Comparison of ENCODE assay signal across 1 cellular context in genomic region chr4:40621229-40621591, GRCh38.
TF ChIP-seq lines count a peak whose summit lies in the region.

No MANE protein-coding gene starts in this region.

TF ChIP-seq in IMR-90, 13 proteins besides CTCF, POLR2A, EP300 and RAD21 (continued from another document):
- TF ChIP-seq, protein P1, sequence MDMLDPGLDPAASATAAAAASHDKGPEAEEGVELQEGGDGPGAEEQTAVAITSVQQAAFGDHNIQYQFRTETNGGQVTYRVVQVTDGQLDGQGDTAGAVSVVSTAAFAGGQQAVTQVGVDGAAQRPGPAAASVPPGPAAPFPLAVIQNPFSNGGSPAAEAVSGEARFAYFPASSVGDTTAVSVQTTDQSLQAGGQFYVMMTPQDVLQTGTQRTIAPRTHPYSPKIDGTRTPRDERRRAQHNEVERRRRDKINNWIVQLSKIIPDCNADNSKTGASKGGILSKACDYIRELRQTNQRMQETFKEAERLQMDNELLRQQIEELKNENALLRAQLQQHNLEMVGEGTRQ (IDR thresholded peaks at IDR 0.05; ENCODE audit: low read depth, low read length) = no peak
- no peak for TF ChIP-seq MAZ (IDR thresholded peaks at IDR 0.05; ENCODE audit: borderline replicate concordance, low read depth, low read length)
- TF ChIP-seq CEBPB (IDR thresholded peaks at IDR 0.05; ENCODE audit: low read depth, low read length) = no peak
- no peak for TF ChIP-seq NFE2L2 (IDR thresholded peaks at IDR 0.05; ENCODE audit: low read depth, low read length)
- TF ChIP-seq RFX5 (IDR thresholded peaks at IDR 0.05; ENCODE audit: low read depth, low read length) = no peak
- no peak for TF ChIP-seq FOS (IDR thresholded peaks at IDR 0.05; ENCODE audit: low read depth, low read length)
- no peak for TF ChIP-seq CHD1 (IDR thresholded peaks at IDR 0.05; ENCODE audit: low read depth, low read length)
- TF ChIP-seq MAFK (IDR thresholded peaks at IDR 0.05; ENCODE audit: low read depth, low read length) = no peak
